ENCODE assay signal across 17 cellular contexts in genomic region chr3:116579843-116580242, GRCh38.
DNase-seq lines count a peak whose midpoint lies in the region; ATAC-seq, FAIRE-seq and TF ChIP-seq lines count a peak whose summit lies in the region.
"Had no signal": no experiment of that assay in that cellular context is flagged by ENCODE, and none has a peak within 500 bp of the region (broad histone marks: within the 10 kb centered on the region; RNA-seq: fewer than 3 reads in every experiment).

No MANE protein-coding gene starts in this region.

- TF ChIP-seq POLR2A in GM12892 (IDR thresholded peaks at IDR 0.05; ENCODE audit: low read depth, low read length) = no peak

- H4K20me1 ChIP-seq in hepatocyte (ENCODE audit: insufficient read depth, poor library complexity, severe bottlenecking) = no peaks in the 10 kb centered on the region

- no peaks in the 10 kb centered on the region for H3K36me3 Mint-ChIP-seq in WTC11
- no peaks in the 10 kb centered on the region for H3K36me3 Mint-ChIP-seq in CD8-positive, alpha-beta memory T cell
- H3K36me3 Mint-ChIP-seq: CD4-positive, CD25-positive, alpha-beta regulatory T cell had no signal

- no peaks in the 10 kb centered on the region for H3K4me1 Mint-ChIP-seq in WTC11
- no peaks in the 10 kb centered on the region for H3K4me1 Mint-ChIP-seq in CD8-positive, alpha-beta memory T cell
- H3K4me1 Mint-ChIP-seq: CD4-positive, CD25-positive, alpha-beta regulatory T cell; T-helper 17 cell had no signal

- no peaks in the 10 kb centered on the region for H3K79me2 ChIP-seq in hepatocyte

- no peak for FAIRE-seq in GM12892 (lab: Jason Lieb, UNC)
- FAIRE-seq: GM12891 had no signal

- H3K27me3 Mint-ChIP-seq in WTC11 (ENCODE audit: low read depth) = no peaks in the 10 kb centered on the region
- peaks cover 0 to 1% of the 10 kb centered on the region in 2 donors for H3K27me3 Mint-ChIP-seq in CD8-positive, alpha-beta memory T cell
- H3K27me3 Mint-ChIP-seq: CD4-positive, CD25-positive, alpha-beta regulatory T cell; T-helper 17 cell had no signal

- H3K4me3 ChIP-seq in BE2C (ENCODE audit: low read depth, low read length) = no peak overlapping the region
- H3K4me3 ChIP-seq in hepatocyte = no peak overlapping the region
- no peak overlapping the region for H3K4me3 ChIP-seq in CD8-positive, alpha-beta memory T cell (ENCODE audit: low read length)
- H3K4me3 ChIP-seq: stomach had no signal

- CTCF ChIA-PET in HEK293T (lab: Yijun Ruan, JAX) = no interaction called here
- CTCF ChIA-PET in WTC11 (lab: Charles Lee) = interaction anchor here (1.5 kb wide), 1 partner anchor 35 kb away, joined by 3 read pairs; no protein-coding TSS in a partner anchor
- CTCF ChIA-PET in CD8-positive, alpha-beta memory T cell (lab: Charles Lee) = no interaction called here

- no peak overlapping the region for H3K4me2 ChIP-seq in hepatocyte

- H3K4me1 ChIP-seq in BE2C = peaks cover 6% of the 10 kb centered on the region; the same call in 1 of the 2 replicates
- no peaks in the 10 kb centered on the region for H3K4me1 ChIP-seq in hepatocyte (ENCODE audit: insufficient read depth)
- no peaks in the 10 kb centered on the region for H3K4me1 ChIP-seq in CD8-positive, alpha-beta memory T cell (ENCODE audit: insufficient read depth, low read length)
- H3K4me1 ChIP-seq: stomach had no signal

- H3K9me3 ChIP-seq in BE2C (no peaks in the 10 kb centered on the region), hepatocyte (ENCODE audit: low read depth) (no peaks in the 10 kb centered on the region)
- no peaks in the 10 kb centered on the region for H3K9me3 ChIP-seq in CD8-positive, alpha-beta memory T cell (ENCODE audit: low read length)
- H3K9me3 ChIP-seq: stomach had no signal

- H3K9me3 Mint-ChIP-seq in WTC11 = peaks cover 9% of the 10 kb centered on the region
- peaks cover 0 to 9% (median 5%) of the 10 kb centered on the region in 5 donors for H3K9me3 Mint-ChIP-seq in CD8-positive, alpha-beta memory T cell

- TF ChIP-seq CTCF in BE2C (IDR thresholded peaks at IDR 0.05; ENCODE audit: low read depth, low read length) (no peak), WTC11 (IDR thresholded peaks at IDR 0.05) (no peak), hepatocyte (IDR thresholded peaks at IDR 0.05; ENCODE audit: poor library complexity) (no peak)

- no peak overlapping the region for H3K27ac ChIP-seq in hepatocyte
- H3K27ac ChIP-seq in CD8-positive, alpha-beta memory T cell (ENCODE audit: low read depth, low read length) = no peak overlapping the region
- H3K27ac ChIP-seq: stomach had no signal

- H3K4me3 Mint-ChIP-seq in WTC11 = no peak overlapping the region
- no peak overlapping the region for H3K4me3 Mint-ChIP-seq in CD8-positive, alpha-beta memory T cell
- H3K4me3 Mint-ChIP-seq: CD4-positive, CD25-positive, alpha-beta regulatory T cell; T-helper 17 cell had no signal

- no peak overlapping the region for H3K27ac Mint-ChIP-seq in WTC11
- H3K27ac Mint-ChIP-seq in CD8-positive, alpha-beta memory T cell = no peak overlapping the region
- H3K27ac Mint-ChIP-seq: CD4-positive, CD25-positive, alpha-beta regulatory T cell; T-helper 17 cell had no signal

- peak; percentile 23 for DNase-seq in BE2C
- peak; percentile 15 for DNase-seq in HEK293T (ENCODE audit: extremely low spot score)
- DNase-seq in WTC11 (ENCODE audit: low spot score) = peak; percentile 13
- DNase-seq in hepatocyte (ENCODE audit: low spot score) = peak; percentile 18
- no peak for DNase-seq in CD8-positive, alpha-beta memory T cell
- no peak for DNase-seq in GOT3 (lab: John Stamatoyannopoulos, UW)
- no peak for DNase-seq in KG1 (lab: John Stamatoyannopoulos, UW)
- DNase-seq in GM12892 (ENCODE audit: insufficient read length) = no peak
- DNase-seq: activated CD4-positive, alpha-beta T cell treated with anti-CD3 and anti-CD28 coated beads, Interleukin-2, amount 50 U/mL, for 48 hours; activated naive CD4-positive, alpha-beta T cell treated with Interleukin-2 at 50 U/mL for 16 hours; CD4-positive, CD25-positive, alpha-beta regulatory T cell; NCI-H1092; NCI-H774; stimulated activated CD4-positive, alpha-beta T cell treated with anti-CD3 and anti-CD28 coated beads, Interleukin-4, amount 100 ng/mL, for 4 hours; stomach; T-helper 17 cell had no signal

- POLR2A ChIA-PET in HEK293T (lab: Yijun Ruan, JAX) (no interaction called here), WTC11 (lab: Charles Lee) (no interaction called here)
- POLR2A ChIA-PET in CD8-positive, alpha-beta memory T cell (lab: Charles Lee) = no interaction called here

- WGBS in hepatocyte (ENCODE audit: low lambda C conversion rate, missing lambda C conversion rate) = 29% methylated on average over 6 of the region's 6 CpGs

- ATAC-seq in WTC11 = no peak
- ATAC-seq: T-helper 17 cell had no signal

- no peaks in the 10 kb centered on the region for H3K9me2 ChIP-seq in hepatocyte (replicated peaks; ENCODE audit: insufficient read depth)

- H3K27me3 ChIP-seq in BE2C (no peaks in the 10 kb centered on the region), hepatocyte (no peaks in the 10 kb centered on the region)
- no peaks in the 10 kb centered on the region for H3K27me3 ChIP-seq in CD8-positive, alpha-beta memory T cell (ENCODE audit: insufficient read depth, low read length, poor library complexity, severe bottlenecking)
- H3K27me3 ChIP-seq: stomach had no signal

- H2AFZ ChIP-seq in hepatocyte = no peak overlapping the region

- H3K36me3 ChIP-seq in BE2C (no peaks in the 10 kb centered on the region), hepatocyte (replicated peaks; ENCODE audit: insufficient read depth, low read depth) (no peaks in the 10 kb centered on the region)
- no peaks in the 10 kb centered on the region for H3K36me3 ChIP-seq in CD8-positive, alpha-beta memory T cell (ENCODE audit: insufficient read depth, low read length)
- H3K36me3 ChIP-seq: stomach had no signal

TF ChIP-seq in HEK293T, 16 proteins besides CTCF, POLR2A, EP300 and RAD21:
- TF ChIP-seq NFRKB (IDR thresholded peaks at IDR 0.05) (no peak), LEF1 (IDR thresholded peaks at IDR 0.05; ENCODE audit: borderline replicate concordance) (no peak), PKNOX1 (IDR thresholded peaks at IDR 0.05) (no peak), SP1 (IDR thresholded peaks at IDR 0.05) (no peak), SUZ12 (IDR thresholded peaks at IDR 0.05) (no peak), CTBP1 (IDR thresholded peaks at IDR 0.05; ENCODE audit: borderline replicate concordance) (no peak), L3MBTL2 (conservative IDR thresholded peaks at IDR 0.05) (no peak), HDGF (IDR thresholded peaks at IDR 0.05; ENCODE audit: borderline replicate concordance) (no peak), TARDBP (IDR thresholded peaks at IDR 0.05) (no peak), ARNT (IDR thresholded peaks at IDR 0.05) (no peak), FOXK2 (IDR thresholded peaks at IDR 0.05) (no peak), FOXA1 (IDR thresholded peaks at IDR 0.05) (no peak), ELF4 (IDR thresholded peaks at IDR 0.05) (no peak), BHLHE40 (IDR thresholded peaks at IDR 0.05; ENCODE audit: borderline replicate concordance) (no peak), ZNF384 (IDR thresholded peaks at IDR 0.05) (no peak), FOXM1 (IDR thresholded peaks at IDR 0.05; ENCODE audit: borderline replicate concordance) (no peak)

TF ChIP-seq in WTC11, 78 proteins besides CTCF, POLR2A, EP300 and RAD21 (continues in another document):
- TF ChIP-seq MAX (CRISPR knock-in tag; IDR thresholded peaks at IDR 0.05) = no peak
- no peak for TF ChIP-seq SOX15 (CRISPR knock-in tag; IDR thresholded peaks at IDR 0.05)
- TF ChIP-seq PREB (CRISPR knock-in tag; IDR thresholded peaks at IDR 0.05; ENCODE audit: borderline replicate concordance) = no peak
- TF ChIP-seq ZNF219 (CRISPR knock-in tag; IDR thresholded peaks at IDR 0.05; ENCODE audit: borderline replicate concordance) = no peak
- no peak for TF ChIP-seq ZNF416 (CRISPR knock-in tag; IDR thresholded peaks at IDR 0.05)
- TF ChIP-seq HMGXB4 (CRISPR knock-in tag; IDR thresholded peaks at IDR 0.05) = no peak
- no peak for TF ChIP-seq ESRRA (CRISPR knock-in tag; IDR thresholded peaks at IDR 0.05; ENCODE audit: borderline replicate concordance)
- no peak for TF ChIP-seq SMAD3 (CRISPR knock-in tag; IDR thresholded peaks at IDR 0.05; ENCODE audit: borderline replicate concordance)
- no peak for TF ChIP-seq TP53 (CRISPR knock-in tag; IDR thresholded peaks at IDR 0.05)
- no peak for TF ChIP-seq NR2C2 (CRISPR knock-in tag; IDR thresholded peaks at IDR 0.05)
- TF ChIP-seq MYBL2 (CRISPR knock-in tag; IDR thresholded peaks at IDR 0.05) = no peak

Comparison
In these comparisons a context has a peak if more than half of its experiments do, and no peak if none do; other contexts are left out.
1. DNase-seq: peak in BE2C (single experiment), HEK293T (single experiment), WTC11 (single experiment) and hepatocyte (single experiment); none in CD8-positive, alpha-beta memory T cell (0 of 5), GOT3 (single experiment), KG1 (single experiment) and GM12892 (single experiment).